In genomic region chr19:48877900-48878218, GRCh38 we compare ENCODE assay signal across 11 cellular contexts. TPM values are rescaled to one million over a fixed set of nuclear protein-coding genes. Genes with fewer than 3 reads are reported as not detected.
A peak's percentile ranks its signal among the peaks of the same experiment; 100 is the strongest.
DNase-seq lines count a peak whose midpoint lies in the region; ATAC-seq and TF ChIP-seq lines count a peak whose summit lies in the region.
"Had no signal": no experiment of that assay in that cellular context is flagged by ENCODE, and none has a peak within 500 bp of the region (broad histone marks: within the 10 kb centered on the region; RNA-seq: fewer than 3 reads in every experiment).

No MANE protein-coding gene starts in this region.

- peaks cover 57% of the 10 kb centered on the region for H4K20me1 ChIP-seq in smooth muscle cell (ENCODE audit: low read depth)
- H4K20me1 ChIP-seq in neural progenitor cell (ENCODE audit: low read depth) = peaks cover 28% of the 10 kb centered on the region

- H3K4me3 Mint-ChIP-seq in Caco-2 (ENCODE audit: unreplicated experiment) (peak overlapping the region; percentile 28), IgD-negative memory B cell (peak overlapping the region in 1 of 4 donors; percentile 68), neural progenitor cell (no peak overlapping the region)
- H3K4me3 Mint-ChIP-seq: GM23338, nephron progenitor cell had no signal

- no TSS peak for BruUV-seq in Caco-2 (replicated peaks; lab: Mats Ljungman, UMichigan)

- peaks cover 58% of the 10 kb centered on the region for H3K4me1 ChIP-seq in Caco-2
- H3K4me1 ChIP-seq in smooth muscle cell (ENCODE audit: low read depth) = peaks cover 13% of the 10 kb centered on the region
- peaks cover 9% of the 10 kb centered on the region for H3K4me1 ChIP-seq in neural progenitor cell

- H3K36me3 Mint-ChIP-seq in Caco-2 (ENCODE audit: insufficient read depth, unreplicated experiment) = peaks cover 81% of the 10 kb centered on the region
- peaks cover 18% of the 10 kb centered on the region for H3K36me3 Mint-ChIP-seq in IgD-negative memory B cell
- H3K36me3 Mint-ChIP-seq in neural progenitor cell = peaks cover 26% of the 10 kb centered on the region

- intact Hi-C loops in Caco-2 (cut with micrococcal nuclease; ENCODE audit: unreplicated experiment) = no loop called here

- H2AFZ ChIP-seq in smooth muscle cell (ENCODE audit: low read depth) = no peak overlapping the region
- no peak overlapping the region for H2AFZ ChIP-seq in neural progenitor cell (replicated peaks)
- H2AFZ ChIP-seq: GM23338 had no signal

- in situ Hi-C loops in ACHN (cut with HindIII; ENCODE audit: low pct_ligation_motif_present, low pct_unique_long_range_greater_than_20kb, low sequenced_read_pairs) = no loop called here

- H3K27ac ChIP-seq in coronary artery = peak overlapping the region; percentile 82 to 99
- peak overlapping the region; percentile 100 for H3K27ac ChIP-seq in smooth muscle cell (ENCODE audit: low read depth)
- no peak overlapping the region for H3K27ac ChIP-seq in neural progenitor cell

- no peak for TF ChIP-seq CTCF in Caco-2 (IDR thresholded peaks at IDR 0.05; ENCODE audit: insufficient read depth in 1 of 2, low read depth in 1 of 2, low read length in 1 of 2, severe bottlenecking in 1 of 2, unreplicated experiment in 1 of 2)
- no peak for TF ChIP-seq CTCF in coronary artery (IDR thresholded peaks at IDR 0.05)
- TF ChIP-seq CTCF in smooth muscle cell (IDR thresholded peaks at IDR 0.05; ENCODE audit: borderline replicate concordance, insufficient read depth, poor library complexity, severe bottlenecking) = no peak
- TF ChIP-seq CTCF in neural progenitor cell (IDR thresholded peaks at IDR 0.05) = no peak

- H3K9ac ChIP-seq in smooth muscle cell (ENCODE audit: low read depth) (no peak overlapping the region), neural progenitor cell (no peak overlapping the region)

- H3K27me3 Mint-ChIP-seq in Caco-2 (ENCODE audit: insufficient read depth, unreplicated experiment) (no peaks in the 10 kb centered on the region), IgD-negative memory B cell (no peaks in the 10 kb centered on the region), neural progenitor cell (ENCODE audit: insufficient read depth, low read depth) (peaks cover 2% of the 10 kb centered on the region)

- H3K27me3 ChIP-seq in Caco-2 (replicated peaks; ENCODE audit: control insufficient read depth, insufficient read depth, low read length) (no peaks in the 10 kb centered on the region), smooth muscle cell (ENCODE audit: low read depth) (no peaks in the 10 kb centered on the region), neural progenitor cell (no peaks in the 10 kb centered on the region)
- H3K27me3 ChIP-seq: Peyer's patch had no signal

- H3K9me3 Mint-ChIP-seq in Caco-2 (ENCODE audit: unreplicated experiment) (no peaks in the 10 kb centered on the region), IgD-negative memory B cell (no peaks in the 10 kb centered on the region), neural progenitor cell (peaks cover 9% of the 10 kb centered on the region)

- DNase-seq in Caco-2 (no peak), coronary artery (ENCODE audit: low spot score) (no peak), smooth muscle cell (lab: John Stamatoyannopoulos, UW; ENCODE audit: unreplicated experiment) (no peak), ACHN (no peak), neural progenitor cell (ENCODE audit: low spot score) (no peak)
- DNase-seq: Kasumi-1, nephron progenitor cell, Peyer's patch had no signal

- POLR2A ChIA-PET in Caco-2 (lab: Charles Lee) = interaction anchor here (1.2 kb wide), 1 partner anchor 84 kb away, joined by 5 read pairs; no protein-coding TSS in a partner anchor

- H3K4me3 ChIP-seq in Caco-2 (ENCODE audit: low read depth, low read length) = no peak overlapping the region
- H3K4me3 ChIP-seq in coronary artery = peak overlapping the region; percentile 13
- H3K4me3 ChIP-seq in smooth muscle cell = no peak overlapping the region
- H3K4me3 ChIP-seq in neural progenitor cell = no peak overlapping the region
- H3K4me3 ChIP-seq: GM23338, Peyer's patch had no signal

- H3K9me3 ChIP-seq in Caco-2 (no peaks in the 10 kb centered on the region), smooth muscle cell (replicated peaks; ENCODE audit: low read depth) (no peaks in the 10 kb centered on the region), neural progenitor cell (ENCODE audit: low read depth) (no peaks in the 10 kb centered on the region)
- H3K9me3 ChIP-seq: Peyer's patch had no signal

- H3K79me2 ChIP-seq in smooth muscle cell (ENCODE audit: low read depth) (peaks cover 32% of the 10 kb centered on the region), neural progenitor cell (ENCODE audit: low read depth) (peaks cover 23% of the 10 kb centered on the region)

- H3K4me1 Mint-ChIP-seq in Caco-2 (ENCODE audit: low read depth, unreplicated experiment) (peaks cover 30% of the 10 kb centered on the region), IgD-negative memory B cell (peaks cover 36 to 51% (median 38%) of the 10 kb centered on the region in 3 donors), neural progenitor cell (peaks cover 46% of the 10 kb centered on the region)

- H3K27ac Mint-ChIP-seq in Caco-2 (ENCODE audit: unreplicated experiment) (peak overlapping the region; percentile 66), IgD-negative memory B cell (peak overlapping the region; percentile 89 to 100 (median 96)), neural progenitor cell (no peak overlapping the region)
- H3K27ac Mint-ChIP-seq: GM23338, nephron progenitor cell had no signal

- CTCF ChIA-PET in Caco-2 (lab: Charles Lee) = no interaction called here

- H3F3A ChIP-seq in smooth muscle cell (ENCODE audit: low read depth) (peaks cover 48% of the 10 kb centered on the region), neural progenitor cell (ENCODE audit: low read depth) (peaks cover 12% of the 10 kb centered on the region)

- H3K36me3 ChIP-seq in Caco-2 (ENCODE audit: control insufficient read depth, insufficient read depth, low read length) (peaks cover 21% of the 10 kb centered on the region), smooth muscle cell (ENCODE audit: low read depth) (no peaks in the 10 kb centered on the region), neural progenitor cell (no peaks in the 10 kb centered on the region)

- ATAC-seq in HG03342 (IDR thresholded peaks at IDR 0.05; ENCODE audit: unreplicated experiment) = no peak
- ATAC-seq: GM23338 had no signal

- peak overlapping the region; percentile 17 for H3K4me2 ChIP-seq in smooth muscle cell
- H3K4me2 ChIP-seq in neural progenitor cell = no peak overlapping the region
- H3K4me2 ChIP-seq: GM23338 had no signal

- 71% methylated on average over 7 of the region's 7 CpGs for WGBS in smooth muscle cell (ENCODE audit: low lambda C conversion rate)

RNA-seq across cellular contexts. Expression of gene PPP1R15A, which starts 5.6 kb away (rescaled TPM):
- total RNA-seq in Caco-2 (2022) (83.3 and 94.7 TPM in 2 replicates), smooth muscle cell (88.5 and 99.3 TPM in 2 replicates), neural progenitor cell (ENCODE audit: low replicate concordance) (10.6 and 19.1 TPM in 2 replicates)
- polyA plus RNA-seq in IgD-negative memory B cell (558 TPM), smooth muscle cell (339 and 357 TPM in 2 replicates)

RNA-seq across cellular contexts. Expression of gene PLEKHA4, which starts 9.4 kb away (rescaled TPM):
- total RNA-seq in Caco-2 (2022) = 3.9 and 5.6 TPM in 2 replicates
- 3.2 TPM for polyA plus RNA-seq in IgD-negative memory B cell
- total RNA-seq in smooth muscle cell = 2.6 and 4.4 TPM in 2 replicates
- 32.6 and 39.2 TPM in 2 replicates for polyA plus RNA-seq in smooth muscle cell
- total RNA-seq in neural progenitor cell (ENCODE audit: low replicate concordance) = 6.2 and 6.3 TPM in 2 replicates

RNA-seq across cellular contexts. Expression of gene TULP2, which starts 20.7 kb away (rescaled TPM):
- total RNA-seq in Caco-2 (2022) (0.61 and 1.1 TPM in 2 replicates), smooth muscle cell (0.18 TPM in 1 of 2 replicates, not detected in the other), neural progenitor cell (ENCODE audit: low replicate concordance) (0.26 and 0.40 TPM in 2 replicates)
- polyA plus RNA-seq in IgD-negative memory B cell (not detected), smooth muscle cell (1.2 and 1.8 TPM in 2 replicates)
- total RNA-seq: Peyer's patch had no signal

RNA-seq across cellular contexts. Expression of gene NUCB1, which starts 22.3 kb away (rescaled TPM):
- total RNA-seq in Caco-2 (2022) = 140 and 142 TPM in 2 replicates
- polyA plus RNA-seq in IgD-negative memory B cell = 103 TPM
- 146 and 221 TPM in 2 replicates for total RNA-seq in smooth muscle cell
- polyA plus RNA-seq in smooth muscle cell = 292 and 329 TPM in 2 replicates
- total RNA-seq in neural progenitor cell (ENCODE audit: low replicate concordance) = 73.5 and 158 TPM in 2 replicates

RNA-seq across cellular contexts. Expression of gene HSD17B14, which starts 41.6 kb away (rescaled TPM):
- total RNA-seq in Caco-2 (2022) = 27.8 and 30.8 TPM in 2 replicates
- 1.2 TPM for polyA plus RNA-seq in IgD-negative memory B cell
- 14.8 and 19.3 TPM in 2 replicates for total RNA-seq in smooth muscle cell
- 16.4 and 16.9 TPM in 2 replicates for polyA plus RNA-seq in smooth muscle cell
- total RNA-seq in neural progenitor cell (ENCODE audit: low replicate concordance) = 11.2 and 27.6 TPM in 2 replicates
